17 cellular contexts compared by ENCODE assay signal in the genomic region with DNA sequence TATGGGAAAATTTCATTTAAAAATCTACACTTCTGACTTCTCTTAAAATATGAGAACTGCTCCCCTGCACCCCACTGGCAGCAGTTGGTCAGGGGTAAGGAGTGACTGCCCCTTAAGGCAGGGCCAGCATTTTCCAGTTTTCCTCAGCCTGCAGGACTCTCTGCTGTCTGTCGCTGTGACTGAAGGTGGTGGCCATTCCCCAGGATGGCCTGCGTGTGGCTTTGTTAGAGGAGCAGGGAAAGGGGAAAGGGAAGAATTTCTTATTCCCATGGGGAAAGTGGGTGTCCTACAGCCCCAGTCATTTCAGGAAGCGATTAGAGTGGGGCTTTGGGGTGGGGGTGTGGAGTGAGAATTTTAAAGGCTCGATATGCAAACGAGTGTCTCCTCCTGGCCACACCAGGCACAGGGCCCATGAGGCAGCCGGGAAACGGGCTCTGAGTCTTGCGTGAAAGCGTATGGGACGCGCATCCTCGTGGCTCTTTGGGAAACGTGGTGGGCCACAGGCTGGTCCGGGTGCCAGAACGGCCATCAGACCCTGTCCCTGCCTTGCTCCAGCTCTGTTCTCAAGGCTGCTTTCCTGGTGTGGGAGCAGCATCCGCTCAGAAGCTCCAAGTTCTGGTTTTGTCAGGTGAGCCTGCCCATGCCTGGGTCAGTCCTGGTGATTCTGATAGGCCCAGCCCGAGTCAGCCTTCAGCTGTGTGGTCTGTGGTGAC. TPM values are rescaled to one million over a fixed set of nuclear protein-coding genes. Genes with fewer than 3 reads are reported as not detected.
"Had no signal": no experiment of that assay in that cellular context is flagged by ENCODE, and none has a peak within 500 bp of the region (broad histone marks: within the 10 kb centered on the region; RNA-seq: fewer than 3 reads in every experiment).

No MANE protein-coding gene starts in this region.

- H3K4me3 Mint-ChIP-seq: activated CD4-positive, alpha-beta T cell treated with anti-CD3 and anti-CD28 coated beads, Interleukin-2, amount 10 ng/mL, durations not matched to agents 24 days and 14 days; activated CD8-positive, alpha-beta T cell treated with anti-CD3 and anti-CD28 coated beads for 36 hours; activated naive CD4-positive, alpha-beta T cell treated with anti-CD3 and anti-CD28 coated beads for 36 hours; activated T-cell treated with anti-CD3 and anti-CD28 coated beads, Interleukin-2, amount 50 U/mL, for 4 hours; natural killer cell; stimulated activated naive CD8-positive, alpha-beta T cell treated with anti-CD3 and anti-CD28 coated beads, Interleukin-15, Interleukin-2, amounts not matched to agents 100 ng/mL and 50 ng/mL, for 24 hours; T-helper 2 cell treated with Interferon-gamma antibody and Interleukin-4, amounts not matched to agents 5 μg/mL and 100 μg/mL, for 36 hours had no signal

- H3K27ac Mint-ChIP-seq: activated CD4-positive, alpha-beta T cell treated with anti-CD3 and anti-CD28 coated beads, Interleukin-2, amount 10 ng/mL, durations not matched to agents 24 days and 14 days; activated CD8-positive, alpha-beta T cell treated with anti-CD3 and anti-CD28 coated beads for 36 hours; activated naive CD4-positive, alpha-beta T cell treated with anti-CD3 and anti-CD28 coated beads for 36 hours; natural killer cell; stimulated activated naive CD8-positive, alpha-beta T cell treated with anti-CD3 and anti-CD28 coated beads, Interleukin-15, Interleukin-2, amounts not matched to agents 100 ng/mL and 50 ng/mL, for 24 hours; T-helper 2 cell treated with Interferon-gamma antibody and Interleukin-4, amounts not matched to agents 5 μg/mL and 100 μg/mL, for 36 hours had no signal

- H3K36me3 Mint-ChIP-seq: natural killer cell had no signal

- H3K4me1 ChIP-seq: body of pancreas, foreskin keratinocyte had no signal

- H3K4me3 ChIP-seq: body of pancreas, transverse colon had no signal

- DNase-seq: activated CD4-positive, alpha-beta T cell treated with anti-CD3 and anti-CD28 coated beads, Interleukin-2, amount 10 ng/mL, durations not matched to agents 24 days and 14 days; activated CD4-positive, CD25-positive, alpha-beta regulatory T cell; activated CD8-positive, alpha-beta T cell treated with anti-CD3 and anti-CD28 coated beads for 36 hours; activated naive CD4-positive, alpha-beta T cell treated with anti-CD3 and anti-CD28 coated beads for 36 hours; activated T-cell treated with anti-CD3 and anti-CD28 coated beads, Interleukin-2, amount 50 U/mL, for 4 hours; body of pancreas; caudate nucleus; foreskin keratinocyte; hippocampal formation; kidney; natural killer cell; posterior cingulate gyrus; retina; transverse colon had no signal

- ATAC-seq: activated CD8-positive, alpha-beta T cell treated with anti-CD3 and anti-CD28 coated beads for 36 hours; activated T-cell treated with anti-CD3 and anti-CD28 coated beads, Interleukin-2, amount 50 U/mL, for 4 hours; body of pancreas; foreskin keratinocyte; natural killer cell had no signal

- H3K9me3 ChIP-seq: body of pancreas, transverse colon had no signal

- H3K27me3 Mint-ChIP-seq: stimulated activated naive CD8-positive, alpha-beta T cell treated with anti-CD3 and anti-CD28 coated beads, Interleukin-15, Interleukin-2, amounts not matched to agents 100 ng/mL and 50 ng/mL, for 24 hours had no signal

- H3K27me3 ChIP-seq: body of pancreas, foreskin keratinocyte, transverse colon had no signal

- H3K4me1 Mint-ChIP-seq: activated CD4-positive, alpha-beta T cell treated with anti-CD3 and anti-CD28 coated beads, Interleukin-2, amount 10 ng/mL, durations not matched to agents 24 days and 14 days had no signal

- H3K36me3 ChIP-seq: transverse colon had no signal

- H3K27ac ChIP-seq: body of pancreas, foreskin keratinocyte, transverse colon had no signal

- H3K9me3 Mint-ChIP-seq: activated CD4-positive, alpha-beta T cell treated with anti-CD3 and anti-CD28 coated beads, Interleukin-2, amount 10 ng/mL, durations not matched to agents 24 days and 14 days; activated CD8-positive, alpha-beta T cell treated with anti-CD3 and anti-CD28 coated beads for 36 hours; activated naive CD4-positive, alpha-beta T cell treated with anti-CD3 and anti-CD28 coated beads for 36 hours; activated T-cell treated with anti-CD3 and anti-CD28 coated beads, Interleukin-2, amount 50 U/mL, for 4 hours; natural killer cell; stimulated activated naive CD8-positive, alpha-beta T cell treated with anti-CD3 and anti-CD28 coated beads, Interleukin-15, Interleukin-2, amounts not matched to agents 100 ng/mL and 50 ng/mL, for 24 hours; T-helper 2 cell treated with Interferon-gamma antibody and Interleukin-4, amounts not matched to agents 5 μg/mL and 100 μg/mL, for 36 hours had no signal

RNA-seq across cellular contexts. Expression of a gene that starts 23.5 kb away (rescaled TPM):
- total RNA-seq: activated naive CD4-positive, alpha-beta T cell treated with anti-CD3 and anti-CD28 coated beads for 36 hours; epithelial cell of proximal tubule; foreskin keratinocyte had no signal
- polyA plus RNA-seq: foreskin keratinocyte had no signal
